In the genomic region with DNA sequence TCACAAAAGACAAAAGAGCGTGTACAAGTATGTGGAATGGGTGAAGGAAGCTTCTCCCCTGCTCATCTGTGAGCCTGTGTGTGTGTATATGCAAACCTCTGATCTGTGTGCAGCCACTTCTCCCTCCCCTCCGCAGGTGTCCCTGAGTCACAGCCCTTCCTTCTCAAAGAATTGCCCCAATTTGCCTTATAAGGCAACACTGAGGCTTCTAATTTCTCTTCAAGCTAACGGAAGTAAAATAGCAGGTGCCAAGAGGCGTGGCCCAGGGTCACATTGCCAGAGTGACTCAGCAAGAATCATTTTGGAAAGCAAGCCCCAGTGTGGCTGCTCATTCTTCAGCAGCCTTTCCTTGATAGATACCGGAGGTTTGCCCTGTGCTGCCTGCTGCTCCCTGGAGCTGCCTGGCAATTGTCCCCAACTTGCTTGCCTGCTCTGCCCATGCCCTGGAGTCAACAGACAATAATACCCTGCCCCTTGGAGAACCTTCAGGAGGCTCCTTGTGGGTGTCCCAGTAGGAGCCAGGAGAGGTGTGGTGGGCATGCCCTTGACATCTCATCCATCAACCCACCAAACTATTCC, we compare ENCODE assay signal across 1 cellular context.
TF ChIP-seq lines count a peak whose summit lies in the region.

No MANE protein-coding gene starts in this region.

TF ChIP-seq in GM23338, 12 proteins besides CTCF, POLR2A, EP300 and RAD21 (continued from another document):
- TF ChIP-seq, protein P1, sequence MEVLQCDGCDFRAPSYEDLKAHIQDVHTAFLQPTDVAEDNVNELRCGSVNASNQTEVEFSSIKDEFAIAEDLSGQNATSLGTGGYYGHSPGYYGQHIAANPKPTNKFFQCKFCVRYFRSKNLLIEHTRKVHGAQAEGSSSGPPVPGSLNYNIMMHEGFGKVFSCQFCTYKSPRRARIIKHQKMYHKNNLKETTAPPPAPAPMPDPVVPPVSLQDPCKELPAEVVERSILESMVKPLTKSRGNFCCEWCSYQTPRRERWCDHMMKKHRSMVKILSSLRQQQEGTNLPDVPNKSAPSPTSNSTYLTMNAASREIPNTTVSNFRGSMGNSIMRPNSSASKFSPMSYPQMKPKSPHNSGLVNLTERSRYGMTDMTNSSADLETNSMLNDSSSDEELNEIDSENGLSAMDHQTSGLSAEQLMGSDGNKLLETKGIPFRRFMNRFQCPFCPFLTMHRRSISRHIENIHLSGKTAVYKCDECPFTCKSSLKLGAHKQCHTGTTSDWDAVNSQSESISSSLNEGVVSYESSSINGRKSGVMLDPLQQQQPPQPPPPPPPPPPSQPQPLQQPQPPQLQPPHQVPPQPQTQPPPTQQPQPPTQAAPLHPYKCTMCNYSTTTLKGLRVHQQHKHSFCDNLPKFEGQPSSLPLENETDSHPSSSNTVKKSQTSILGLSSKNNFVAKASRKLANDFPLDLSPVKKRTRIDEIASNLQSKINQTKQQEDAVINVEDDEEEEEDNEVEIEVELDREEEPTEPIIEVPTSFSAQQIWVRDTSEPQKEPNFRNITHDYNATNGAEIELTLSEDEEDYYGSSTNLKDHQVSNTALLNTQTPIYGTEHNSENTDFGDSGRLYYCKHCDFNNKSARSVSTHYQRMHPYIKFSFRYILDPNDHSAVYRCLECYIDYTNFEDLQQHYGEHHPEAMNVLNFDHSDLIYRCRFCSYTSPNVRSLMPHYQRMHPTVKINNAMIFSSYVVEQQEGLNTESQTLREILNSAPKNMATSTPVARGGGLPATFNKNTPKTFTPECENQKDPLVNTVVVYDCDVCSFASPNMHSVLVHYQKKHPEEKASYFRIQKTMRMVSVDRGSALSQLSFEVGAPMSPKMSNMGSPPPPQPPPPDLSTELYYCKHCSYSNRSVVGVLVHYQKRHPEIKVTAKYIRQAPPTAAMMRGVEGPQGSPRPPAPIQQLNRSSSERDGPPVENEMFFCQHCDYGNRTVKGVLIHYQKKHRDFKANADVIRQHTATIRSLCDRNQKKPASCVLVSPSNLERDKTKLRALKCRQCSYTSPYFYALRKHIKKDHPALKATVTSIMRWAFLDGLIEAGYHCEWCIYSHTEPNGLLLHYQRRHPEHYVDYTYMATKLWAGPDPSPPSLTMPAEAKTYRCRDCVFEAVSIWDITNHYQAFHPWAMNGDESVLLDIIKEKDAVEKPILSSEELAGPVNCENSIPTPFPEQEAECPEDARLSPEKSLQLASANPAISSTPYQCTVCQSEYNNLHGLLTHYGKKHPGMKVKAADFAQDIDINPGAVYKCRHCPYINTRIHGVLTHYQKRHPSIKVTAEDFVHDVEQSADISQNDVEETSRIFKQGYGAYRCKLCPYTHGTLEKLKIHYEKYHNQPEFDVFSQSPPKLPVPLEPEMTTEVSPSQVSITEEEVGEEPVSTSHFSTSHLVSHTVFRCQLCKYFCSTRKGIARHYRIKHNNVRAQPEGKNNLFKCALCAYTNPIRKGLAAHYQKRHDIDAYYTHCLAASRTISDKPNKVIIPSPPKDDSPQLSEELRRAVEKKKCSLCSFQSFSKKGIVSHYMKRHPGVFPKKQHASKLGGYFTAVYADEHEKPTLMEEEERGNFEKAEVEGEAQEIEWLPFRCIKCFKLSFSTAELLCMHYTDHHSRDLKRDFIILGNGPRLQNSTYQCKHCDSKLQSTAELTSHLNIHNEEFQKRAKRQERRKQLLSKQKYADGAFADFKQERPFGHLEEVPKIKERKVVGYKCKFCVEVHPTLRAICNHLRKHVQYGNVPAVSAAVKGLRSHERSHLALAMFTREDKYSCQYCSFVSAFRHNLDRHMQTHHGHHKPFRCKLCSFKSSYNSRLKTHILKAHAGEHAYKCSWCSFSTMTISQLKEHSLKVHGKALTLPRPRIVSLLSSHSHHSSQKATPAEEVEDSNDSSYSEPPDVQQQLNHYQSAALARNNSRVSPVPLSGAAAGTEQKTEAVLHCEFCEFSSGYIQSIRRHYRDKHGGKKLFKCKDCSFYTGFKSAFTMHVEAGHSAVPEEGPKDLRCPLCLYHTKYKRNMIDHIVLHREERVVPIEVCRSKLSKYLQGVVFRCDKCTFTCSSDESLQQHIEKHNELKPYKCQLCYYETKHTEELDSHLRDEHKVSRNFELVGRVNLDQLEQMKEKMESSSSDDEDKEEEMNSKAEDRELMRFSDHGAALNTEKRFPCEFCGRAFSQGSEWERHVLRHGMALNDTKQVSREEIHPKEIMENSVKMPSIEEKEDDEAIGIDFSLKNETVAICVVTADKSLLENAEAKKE (CRISPR knock-in tag; IDR thresholded peaks at IDR 0.05), result no peak
- TF ChIP-seq, protein P2, sequence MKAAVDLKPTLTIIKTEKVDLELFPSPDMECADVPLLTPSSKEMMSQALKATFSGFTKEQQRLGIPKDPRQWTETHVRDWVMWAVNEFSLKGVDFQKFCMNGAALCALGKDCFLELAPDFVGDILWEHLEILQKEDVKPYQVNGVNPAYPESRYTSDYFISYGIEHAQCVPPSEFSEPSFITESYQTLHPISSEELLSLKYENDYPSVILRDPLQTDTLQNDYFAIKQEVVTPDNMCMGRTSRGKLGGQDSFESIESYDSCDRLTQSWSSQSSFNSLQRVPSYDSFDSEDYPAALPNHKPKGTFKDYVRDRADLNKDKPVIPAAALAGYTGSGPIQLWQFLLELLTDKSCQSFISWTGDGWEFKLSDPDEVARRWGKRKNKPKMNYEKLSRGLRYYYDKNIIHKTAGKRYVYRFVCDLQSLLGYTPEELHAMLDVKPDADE (IDR thresholded peaks at IDR 0.05), result no peak
- no peak for TF ChIP-seq EZH2 (IDR thresholded peaks at IDR 0.05; ENCODE audit: low read depth, unreplicated experiment)
